Comparison of ENCODE assay signal across 22 cellular contexts in genomic region chr10:80281784-80282505, GRCh38. TPM values are rescaled to one million over a fixed set of nuclear protein-coding genes. Genes with fewer than 3 reads are reported as not detected.
"Had no signal": no experiment of that assay in that cellular context is flagged by ENCODE, and none has a peak within 500 bp of the region (broad histone marks: within the 10 kb centered on the region; RNA-seq: fewer than 3 reads in every experiment).

No MANE protein-coding gene starts in this region.

- H3K4me1 ChIP-seq: adrenal gland, psoas muscle, sigmoid colon, uterus had no signal

- ATAC-seq: naive thymus-derived CD8-positive, alpha-beta T cell; psoas muscle; stimulated activated naive CD8-positive, alpha-beta T cell treated with anti-CD3 and anti-CD28 coated beads, Interleukin-15, Interleukin-2, amounts not matched to agents 100 U/mL and 50 U/mL, for 24 hours had no signal

- H3K9me3 Mint-ChIP-seq: activated naive CD4-positive, alpha-beta T cell treated with anti-CD3 and anti-CD28 coated beads, Interleukin-2, amount 10 ng/mL, durations not matched to agents 7 days and 5 days; activated T-helper 2 cell treated with anti-CD3 and anti-CD28 coated beads, Interferon-gamma antibody, Interleukin-2, Interleukin-4, amounts not matched to agents 10 μg/mL and 5 μg/mL and 100 μg/mL, durations not matched to agents 14 hours and 24 hours and 36 hours; brain; endodermal cell; naive thymus-derived CD8-positive, alpha-beta T cell had no signal

- H3K27ac Mint-ChIP-seq: activated naive CD4-positive, alpha-beta T cell treated with anti-CD3 and anti-CD28 coated beads, Interleukin-2, amount 10 ng/mL, durations not matched to agents 7 days and 5 days; activated T-helper 2 cell treated with anti-CD3 and anti-CD28 coated beads, Interferon-gamma antibody, Interleukin-2, Interleukin-4, amounts not matched to agents 10 μg/mL and 5 μg/mL and 100 μg/mL, durations not matched to agents 14 hours and 24 hours and 36 hours; brain had no signal

- H3K36me3 Mint-ChIP-seq: activated naive CD4-positive, alpha-beta T cell treated with anti-CD3 and anti-CD28 coated beads, Interleukin-2, amount 10 ng/mL, durations not matched to agents 7 days and 5 days; brain; naive thymus-derived CD8-positive, alpha-beta T cell had no signal

- H3K4me1 Mint-ChIP-seq: activated naive CD4-positive, alpha-beta T cell treated with anti-CD3 and anti-CD28 coated beads, Interleukin-2, amount 10 ng/mL, durations not matched to agents 7 days and 5 days; brain; naive thymus-derived CD8-positive, alpha-beta T cell had no signal

- DNase-seq: activated naive CD4-positive, alpha-beta T cell treated with anti-CD3 and anti-CD28 coated beads, Interleukin-2, amount 10 ng/mL, durations not matched to agents 7 days and 5 days; activated T-cell treated with anti-CD3 and anti-CD28 coated beads for 4 hours; adrenal gland; cerebellar nuclear complex; endodermal cell; erythroblast; hypothalamus; naive thymus-derived CD8-positive, alpha-beta T cell; nucleus accumbens; psoas muscle; sigmoid colon; stimulated activated CD4-positive, alpha-beta T cell treated with anti-CD3 and anti-CD28 coated beads, Interleukin-12 subunit alpha, Interleukin-12 subunit beta, amount 100 ng/mL, for 4 hours; stimulated activated CD4-positive, alpha-beta T cell treated with anti-CD3 and anti-CD28 coated beads, Interleukin-2, amount 100 ng/mL, for 48 hours; stimulated activated CD8-positive, alpha-beta memory T cell treated with anti-CD3 and anti-CD28 coated beads, Interleukin-4, amount 100 ng/mL, for 48 hours; stimulated activated naive CD8-positive, alpha-beta T cell treated with anti-CD3 and anti-CD28 coated beads, Interleukin-15, Interleukin-2, amounts not matched to agents 100 U/mL and 50 U/mL, for 24 hours; T-helper 9 cell; uterus had no signal

- H3K4me3 Mint-ChIP-seq: activated naive CD4-positive, alpha-beta T cell treated with anti-CD3 and anti-CD28 coated beads, Interleukin-2, amount 10 ng/mL, durations not matched to agents 7 days and 5 days; brain; endodermal cell; naive thymus-derived CD8-positive, alpha-beta T cell had no signal

- H3K27ac ChIP-seq: adrenal gland, psoas muscle, sigmoid colon, uterus had no signal

- H3K36me3 ChIP-seq: adrenal gland, sigmoid colon, uterus had no signal

- H3K27me3 ChIP-seq: adrenal gland, sigmoid colon, uterus had no signal

- H3K4me3 ChIP-seq: adrenal gland, psoas muscle, sigmoid colon, uterus had no signal

- H3K9me3 ChIP-seq: adrenal gland, psoas muscle, sigmoid colon, uterus had no signal

RNA-seq across cellular contexts. Expression of gene MAT1A, which starts 7.5 kb away (rescaled TPM):
- total RNA-seq: activated T-helper 2 cell treated with anti-CD3 and anti-CD28 coated beads, Interferon-gamma antibody, Interleukin-2, Interleukin-4, amounts not matched to agents 10 μg/mL and 5 μg/mL and 100 μg/mL, durations not matched to agents 14 hours and 24 hours and 36 hours; dermis microvascular lymphatic vessel endothelial cell; lung microvascular endothelial cell; mononuclear cell; naive thymus-derived CD8-positive, alpha-beta T cell; sigmoid colon had no signal
